In the genomic region with DNA sequence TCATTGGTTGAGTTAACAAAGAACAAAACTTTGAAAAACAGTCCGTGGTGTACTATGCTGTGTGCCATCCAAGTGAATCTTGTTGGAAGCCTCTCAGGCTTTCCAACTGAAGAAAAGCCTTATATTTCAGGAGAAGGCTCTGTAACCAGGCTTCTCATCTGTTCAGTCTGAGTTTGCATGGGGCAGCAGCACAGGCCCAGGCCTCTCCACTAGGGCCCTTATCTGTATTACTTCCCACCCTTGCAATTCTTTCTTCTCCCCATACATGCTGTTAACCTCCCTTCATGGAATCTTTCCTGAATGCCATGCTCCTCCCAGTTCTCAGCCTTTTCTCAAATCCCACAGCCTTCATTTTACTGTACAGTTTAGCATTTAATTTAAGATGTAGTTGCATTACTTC, we compare ENCODE assay signal across 29 cellular contexts. TPM values are rescaled to one million over a fixed set of nuclear protein-coding genes. Genes with fewer than 3 reads are reported as not detected.
DNase-seq lines count a peak whose midpoint lies in the region; ATAC-seq, FAIRE-seq and TF ChIP-seq lines count a peak whose summit lies in the region.
"Had no signal": no experiment of that assay in that cellular context is flagged by ENCODE, and none has a peak within 500 bp of the region (broad histone marks: within the 10 kb centered on the region; RNA-seq: fewer than 3 reads in every experiment).

No MANE protein-coding gene starts in this region.

- no peak for TF ChIP-seq EP300 in A549 (IDR thresholded peaks at IDR 0.05)

- no peak for FAIRE-seq in A549 (lab: Jason Lieb, UNC)
- FAIRE-seq in GM12892 (lab: Jason Lieb, UNC): no peak
- FAIRE-seq in D721Med (lab: Jason Lieb, UNC): no peak
- FAIRE-seq: TTC549 had no signal

- TF ChIP-seq RAD21 in A549 (conservative IDR thresholded peaks at IDR 0.05 in 1 of 2, IDR thresholded peaks at IDR 0.05 in 1 of 2): no peak

- POLR2A ChIA-PET in A549 (lab: Yijun Ruan, JAX): no interaction called here
- POLR2A ChIA-PET in HEK293T (lab: Yijun Ruan, JAX): no interaction called here

- WGBS in A549 (ENCODE audit: missing lambda C conversion rate): 80% methylated on average over 1 of the region's 1 CpG
- 67 to 92% methylated on average over 1 of the region's 1 CpG for WGBS in mesodermal cell (ENCODE audit: insufficient coverage in 2 of 2), 2 experiments

- H3K4me1 ChIP-seq in A549 (peaks cover 35% of the 10 kb centered on the region), mesodermal cell (ENCODE audit: control insufficient read depth, insufficient read depth, low read length, poor library complexity, severe bottlenecking) (peaks cover 31% of the 10 kb centered on the region)

- TF ChIP-seq POLR2A in A549 (IDR thresholded peaks at IDR 0.05; ENCODE audit: low read length) (no peak), GM12892 (IDR thresholded peaks at IDR 0.05; ENCODE audit: low read depth, low read length) (no peak)

- H3K4me3 ChIP-seq in A549: no peak overlapping the region
- no peak overlapping the region for H3K4me3 ChIP-seq in mesodermal cell (ENCODE audit: extremely low read depth, insufficient read depth, low read length, poor library complexity, severe bottlenecking)
- H3K4me3 ChIP-seq: esophagus muscularis mucosa, gastroesophageal sphincter, right lobe of liver, uterus had no signal

- TF ChIP-seq CTCF in A549 (IDR thresholded peaks at IDR 0.05) (no peak), D721Med (IDR thresholded peaks at IDR 0.05; ENCODE audit: insufficient read depth, missing control alignments) (no peak)

- peaks cover 41% of the 10 kb centered on the region for H3K36me3 ChIP-seq in mesodermal cell (ENCODE audit: control insufficient read depth, insufficient read depth, low read length)
- H3K36me3 ChIP-seq: esophagus muscularis mucosa, gastroesophageal sphincter, right lobe of liver, uterus had no signal

- DNase-seq in A549 (ENCODE audit: low read depth in 1 of 2, low spot score in 1 of 2) (no peak), HEK293T (ENCODE audit: extremely low spot score) (peak; percentile 11), caudate nucleus (lab: John Stamatoyannopoulos, UW) (peak in 1 of 61 donors; percentile 8), GM12892 (ENCODE audit: insufficient read length) (no peak), globus pallidus (ENCODE audit: low spot score) (no peak), D721Med (ENCODE audit: insufficient read length, low spot score) (no peak), mesenteric fat pad (ENCODE audit: low spot score) (no peak)
- DNase-seq: ACHN; activated CD4-positive, alpha-beta T cell treated with anti-CD3 and anti-CD28 coated beads for 36 hours; activated naive CD4-positive, alpha-beta T cell treated with anti-CD3 and anti-CD28 coated beads, Interleukin-2, amount 50 U/mL, for 16 hours; aorta; CD4-positive, CD25-positive, alpha-beta regulatory T cell; DMS153; effector CD4-positive, alpha-beta T cell; GDM1; kidney glomerular epithelial cell; naive thymus-derived CD8-positive, alpha-beta T cell; NCI-H187 treated with DMSO at 0.1 percent for 48 hours; NCI-H226; NCI-H82; posterior cingulate gyrus; right lobe of liver; T-cell; uterus had no signal

- CTCF ChIA-PET in A549 (lab: Yijun Ruan, JAX): interaction anchor here (1.4 kb wide), 1 partner anchor 396 kb away, joined by 3 read pairs; no protein-coding TSS in a partner anchor
- CTCF ChIA-PET in HEK293T (lab: Yijun Ruan, JAX): no interaction called here

- H3K9me3 ChIP-seq in A549: no peaks in the 10 kb centered on the region
- no peaks in the 10 kb centered on the region for H3K9me3 ChIP-seq in mesodermal cell (ENCODE audit: control insufficient read depth, low read length)
- H3K9me3 ChIP-seq: esophagus muscularis mucosa, gastroesophageal sphincter, right lobe of liver, uterus had no signal

- H3K27ac ChIP-seq in A549 (no peak overlapping the region), caudate nucleus (ENCODE audit: low read depth, low read length) (peak overlapping the region; percentile 38), mesodermal cell (ENCODE audit: low read depth, low read length, severe bottlenecking) (peak overlapping the region; percentile 47)
- H3K27ac ChIP-seq: right lobe of liver had no signal

- peak; percentile 49 to 60; a peak in 4 of 6 replicates for ATAC-seq in A549
- ATAC-seq: activated CD4-positive, alpha-beta T cell treated with anti-CD3 and anti-CD28 coated beads for 36 hours; gastroesophageal sphincter; naive thymus-derived CD8-positive, alpha-beta T cell; right lobe of liver; Right ventricle myocardium inferior; T-cell had no signal

- no peak overlapping the region for H3K4me2 ChIP-seq in A549

TF ChIP-seq in A549, 52 proteins besides CTCF, POLR2A, EP300 and RAD21:
- TF ChIP-seq HDAC2 (IDR thresholded peaks at IDR 0.05) (no peak), FOSB (CRISPR knock-in tag; IDR thresholded peaks at IDR 0.05) (no peak), MYC (IDR thresholded peaks at IDR 0.05; ENCODE audit: borderline replicate concordance, low read length) (no peak), EHMT2 (IDR thresholded peaks at IDR 0.05; ENCODE audit: low read depth) (no peak), CEBPB (IDR thresholded peaks at IDR 0.05) (no peak), HOXA7 (CRISPR knock-in tag; IDR thresholded peaks at IDR 0.05) (no peak), E2F6 (IDR thresholded peaks at IDR 0.05; ENCODE audit: borderline replicate concordance, low read depth) (no peak)

TF ChIP-seq in HEK293T, 16 proteins besides CTCF, POLR2A, EP300 and RAD21:
- no peak for TF ChIP-seq ZNF384 (IDR thresholded peaks at IDR 0.05)
- TF ChIP-seq BHLHE40 (IDR thresholded peaks at IDR 0.05; ENCODE audit: borderline replicate concordance): no peak
- TF ChIP-seq FOXM1 (IDR thresholded peaks at IDR 0.05; ENCODE audit: borderline replicate concordance): no peak
- TF ChIP-seq FOXK2 (IDR thresholded peaks at IDR 0.05): no peak
- no peak for TF ChIP-seq TARDBP (IDR thresholded peaks at IDR 0.05)
- TF ChIP-seq HDGF (IDR thresholded peaks at IDR 0.05; ENCODE audit: borderline replicate concordance): no peak
- TF ChIP-seq, protein P1, sequence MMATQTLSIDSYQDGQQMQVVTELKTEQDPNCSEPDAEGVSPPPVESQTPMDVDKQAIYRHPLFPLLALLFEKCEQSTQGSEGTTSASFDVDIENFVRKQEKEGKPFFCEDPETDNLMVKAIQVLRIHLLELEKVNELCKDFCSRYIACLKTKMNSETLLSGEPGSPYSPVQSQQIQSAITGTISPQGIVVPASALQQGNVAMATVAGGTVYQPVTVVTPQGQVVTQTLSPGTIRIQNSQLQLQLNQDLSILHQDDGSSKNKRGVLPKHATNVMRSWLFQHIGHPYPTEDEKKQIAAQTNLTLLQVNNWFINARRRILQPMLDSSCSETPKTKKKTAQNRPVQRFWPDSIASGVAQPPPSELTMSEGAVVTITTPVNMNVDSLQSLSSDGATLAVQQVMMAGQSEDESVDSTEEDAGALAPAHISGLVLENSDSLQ (IDR thresholded peaks at IDR 0.05): no peak
- TF ChIP-seq L3MBTL2 (conservative IDR thresholded peaks at IDR 0.05): no peak

RNA-seq across cellular contexts. Expression of gene FRMD6, which starts 28.3 kb away (rescaled TPM):
- polyA plus RNA-seq in A549 (2011; rRNA removed): 23.1 and 23.5 TPM in 2 replicates
- 15.1 and 18.9 TPM in 2 replicates for polyA plus RNA-seq in A549 (2012; cell fraction: cytosol; rRNA removed)
- polyA plus RNA-seq in A549 (2012; cell fraction: nucleus; rRNA removed): 20.8 and 24.8 TPM in 2 replicates
- polyA plus RNA-seq in A549 (2017; fragmentation: RNase III; extraction: RNeasy Plus Mini Kit Qiagen cat#74134 plus additional on column Dnase treatment): 18.2 to 18.8 TPM (median 18.8 TPM) in 3 replicates
- polyA minus RNA-seq in A549 (2011; rRNA and poly(A)+ RNA removed): 30.6 and 32.5 TPM in 2 replicates
- 50.6 TPM for polyA plus RNA-seq in mesodermal cell (2013, experiment 1 of 2)
- 47.9 TPM for polyA plus RNA-seq in mesodermal cell (2013, experiment 2 of 2)
- polyA plus RNA-seq in GM12892 (2012; ENCODE audit: missing spikeins): 1.3 TPM
- total RNA-seq in mesenteric fat pad: 19.0 TPM

Comparison
In these comparisons a context has a peak if more than half of its experiments do, and no peak if none do; other contexts are left out.
1. H3K27ac ChIP-seq: peak in caudate nucleus (single experiment) and mesodermal cell (single experiment); none in A549 (0 of 2).